Comparison of ENCODE assay signal across 20 cellular contexts in the genomic region with DNA sequence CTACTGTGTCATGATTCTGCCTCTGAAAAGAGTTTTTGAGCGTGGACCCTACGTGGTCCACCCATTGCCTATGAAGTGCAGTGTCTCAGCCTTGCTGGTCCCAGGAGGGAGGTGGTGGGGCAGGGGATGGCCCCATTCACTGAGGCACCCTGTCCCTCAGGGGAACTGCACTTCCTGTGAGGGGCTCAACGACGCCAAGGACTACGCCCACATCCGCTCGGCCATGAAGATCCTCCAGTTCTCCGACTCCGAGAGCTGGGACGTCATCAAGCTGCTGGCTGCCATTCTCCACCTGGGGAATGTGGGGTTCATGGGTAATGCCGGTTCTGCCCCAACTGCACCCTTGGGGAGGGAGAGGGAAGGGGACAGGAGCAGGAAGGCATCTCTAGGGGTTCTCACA. TPM values are rescaled to one million over a fixed set of nuclear protein-coding genes. Genes with fewer than 3 reads are reported as not detected.
DNase-seq lines count a peak whose midpoint lies in the region; ATAC-seq and TF ChIP-seq lines count a peak whose summit lies in the region.
"Had no signal": no experiment of that assay in that cellular context is flagged by ENCODE, and none has a peak within 500 bp of the region (broad histone marks: within the 10 kb centered on the region; RNA-seq: fewer than 3 reads in every experiment).

No MANE protein-coding gene starts in this region.

- no peak for TF ChIP-seq CTCF in natural killer cell (IDR thresholded peaks at IDR 0.05)
- no peak for TF ChIP-seq CTCF in chondrocyte (IDR thresholded peaks at IDR 0.05)
- no peak for TF ChIP-seq CTCF in left lung (IDR thresholded peaks at IDR 0.05)
- no peak for TF ChIP-seq CTCF in tibial artery (IDR thresholded peaks at IDR 0.05)

- H3K27me3 ChIP-seq in H7 (ENCODE audit: control insufficient read depth, insufficient read depth, low read length) = no peaks in the 10 kb centered on the region
- H3K27me3 ChIP-seq in left lung = no peaks in the 10 kb centered on the region
- H3K27me3 ChIP-seq in tibial artery = no peaks in the 10 kb centered on the region
- H3K27me3 ChIP-seq: brain microvascular endothelial cell had no signal

- peak; percentile 11 for DNase-seq in natural killer cell
- no peak for DNase-seq in natural killer cell treated with Interleukin-12 subunit alpha and Interleukin-12 subunit beta and Interleukin-15 and Interleukin-18, amount 100 ng/mL, for 72 hours (ENCODE audit: low spot score)
- peak; percentile 21 for DNase-seq in H7
- peak; percentile 79 for DNase-seq in chondrocyte (ENCODE audit: low spot score)
- DNase-seq in left lung = no peak
- no peak for DNase-seq in tibial artery
- DNase-seq in NCI-H187 (lab: John Stamatoyannopoulos, UW) = no peak
- DNase-seq: activated CD4-positive, alpha-beta T cell treated with anti-CD3 and anti-CD28 coated beads, Interleukin-2, amount 50 U/mL, for 48 hours; activated naive CD4-positive, alpha-beta T cell treated with anti-CD3 and anti-CD28 coated beads for 36 hours; brain microvascular endothelial cell; effector memory CD8-positive, alpha-beta T cell; foreskin fibroblast; H9; Kasumi-1; NCI-H187 treated with DMSO at 0.1 percent for 48 hours; NCI-H748 treated with DMSO at 0.1 percent for 48 hours; stimulated activated CD4-positive, alpha-beta T cell treated with anti-CD3 and anti-CD28 coated beads, Interleukin-12 subunit alpha, Interleukin-12 subunit beta, amount 100 ng/mL, for 4 hours had no signal

- no peaks in the 10 kb centered on the region for H3K36me3 Mint-ChIP-seq in natural killer cell
- H3K36me3 Mint-ChIP-seq in natural killer cell treated with Interleukin-12 subunit alpha and Interleukin-12 subunit beta and Interleukin-15 and Interleukin-18, amount 100 ng/mL, for 72 hours = no peaks in the 10 kb centered on the region
- H3K36me3 Mint-ChIP-seq in chondrocyte (ENCODE audit: low read depth) = no peaks in the 10 kb centered on the region

- H3K27ac ChIP-seq in left lung = no peak overlapping the region
- H3K27ac ChIP-seq in tibial artery = no peak overlapping the region
- H3K27ac ChIP-seq: brain microvascular endothelial cell, parathyroid adenoma, thoracic aorta had no signal

- H3K27me3 Mint-ChIP-seq in natural killer cell (ENCODE audit: low read depth in 2 of 2) (no peaks in the 10 kb centered on the region), chondrocyte (ENCODE audit: low read depth) (peaks cover 1% of the 10 kb centered on the region)
- peaks cover 4 to 14% of the 10 kb centered on the region in 2 donors for H3K27me3 Mint-ChIP-seq in natural killer cell treated with Interleukin-12 subunit alpha and Interleukin-12 subunit beta and Interleukin-15 and Interleukin-18, amount 100 ng/mL, for 72 hours

- peaks cover 6 to 24% of the 10 kb centered on the region in 2 donors for H3K4me1 Mint-ChIP-seq in natural killer cell
- peaks cover 7 to 8% of the 10 kb centered on the region in 2 donors for H3K4me1 Mint-ChIP-seq in natural killer cell treated with Interleukin-12 subunit alpha and Interleukin-12 subunit beta and Interleukin-15 and Interleukin-18, amount 100 ng/mL, for 72 hours (ENCODE audit: low read depth in 2 of 2)
- peaks cover 31% of the 10 kb centered on the region for H3K4me1 Mint-ChIP-seq in chondrocyte (ENCODE audit: low read depth)

- intact Hi-C loops in natural killer cell (cut with micrococcal nuclease) (no loop called here), left lung (cut with DNase I) (no loop called here), tibial artery (cut with DNase I; ENCODE audit: low total_unique reads) (no loop called here)

- H3K36me3 ChIP-seq in H7 (replicated peaks; ENCODE audit: control insufficient read depth, insufficient read depth, low read length) (no peaks in the 10 kb centered on the region), left lung (no peaks in the 10 kb centered on the region), tibial artery (no peaks in the 10 kb centered on the region)
- H3K36me3 ChIP-seq: brain microvascular endothelial cell, thoracic aorta had no signal

- peaks cover 0 to 7% of the 10 kb centered on the region in 2 donors for H3K4me1 ChIP-seq in left lung
- H3K4me1 ChIP-seq in tibial artery = peaks cover 0 to 18% (median 16%) of the 10 kb centered on the region in 4 donors
- H3K4me1 ChIP-seq: parathyroid adenoma had no signal

- H3K27ac Mint-ChIP-seq in natural killer cell = no peak overlapping the region
- no peak overlapping the region for H3K27ac Mint-ChIP-seq in natural killer cell treated with Interleukin-12 subunit alpha and Interleukin-12 subunit beta and Interleukin-15 and Interleukin-18, amount 100 ng/mL, for 72 hours
- H3K27ac Mint-ChIP-seq in chondrocyte (ENCODE audit: unreplicated experiment) = no peak overlapping the region
- H3K27ac Mint-ChIP-seq: activated naive CD4-positive, alpha-beta T cell treated with anti-CD3 and anti-CD28 coated beads for 36 hours; effector memory CD8-positive, alpha-beta T cell; H9 had no signal

- H3K9me3 Mint-ChIP-seq in natural killer cell = no peaks in the 10 kb centered on the region
- H3K9me3 Mint-ChIP-seq in natural killer cell treated with Interleukin-12 subunit alpha and Interleukin-12 subunit beta and Interleukin-15 and Interleukin-18, amount 100 ng/mL, for 72 hours = no peaks in the 10 kb centered on the region
- H3K9me3 Mint-ChIP-seq in chondrocyte (ENCODE audit: low read depth) = no peaks in the 10 kb centered on the region
- H3K9me3 Mint-ChIP-seq: activated naive CD4-positive, alpha-beta T cell treated with anti-CD3 and anti-CD28 coated beads for 36 hours; effector memory CD8-positive, alpha-beta T cell; H9 had no signal

- ATAC-seq in natural killer cell (no peak), left lung (no peak), GM19397 (IDR thresholded peaks at IDR 0.05; ENCODE audit: unreplicated experiment) (no peak)
- ATAC-seq in natural killer cell treated with Interleukin-12 subunit alpha and Interleukin-12 subunit beta and Interleukin-15 and Interleukin-18, amount 100 ng/mL, for 72 hours = no peak
- ATAC-seq: effector memory CD8-positive, alpha-beta T cell had no signal

- H3K4me3 Mint-ChIP-seq in natural killer cell = no peak overlapping the region
- no peak overlapping the region for H3K4me3 Mint-ChIP-seq in natural killer cell treated with Interleukin-12 subunit alpha and Interleukin-12 subunit beta and Interleukin-15 and Interleukin-18, amount 100 ng/mL, for 72 hours
- H3K4me3 Mint-ChIP-seq in chondrocyte (ENCODE audit: unreplicated experiment) = no peak overlapping the region
- H3K4me3 Mint-ChIP-seq: activated naive CD4-positive, alpha-beta T cell treated with anti-CD3 and anti-CD28 coated beads for 36 hours; effector memory CD8-positive, alpha-beta T cell; H9 had no signal

- no peak overlapping the region for H3K4me3 ChIP-seq in H7 (ENCODE audit: insufficient read depth, low read depth, low read length)
- H3K4me3 ChIP-seq in left lung = no peak overlapping the region
- H3K4me3 ChIP-seq in tibial artery = no peak overlapping the region
- H3K4me3 ChIP-seq: thoracic aorta had no signal

- no peaks in the 10 kb centered on the region for H3K9me3 ChIP-seq in left lung
- H3K9me3 ChIP-seq in tibial artery = no peaks in the 10 kb centered on the region
- H3K9me3 ChIP-seq: thoracic aorta had no signal

RNA-seq across cellular contexts. Expression of a gene that starts 42.5 kb away (rescaled TPM):
- total RNA-seq in natural killer cell (under 1 TPM; 0.14 to 0.45 (median 0.25) TPM), chondrocyte (0.02 to 0.31 TPM in 2 of 3 replicates, not detected in the other), left lung (1 to 10 TPM in 1 of 2 donors, under 1 TPM in 1; 0.61 to 2.4 TPM)
- total RNA-seq in natural killer cell treated with Interleukin-12 subunit alpha and Interleukin-12 subunit beta and Interleukin-15 and Interleukin-18, amount 100 ng/mL, for 72 hours = not detected
- not detected in 2 replicates for total RNA-seq in H7 (2014; rRNA removed; shearing (Covaris generic))
- total RNA-seq: H9 had no signal

RNA-seq across cellular contexts. Expression of a gene that starts 51.7 kb away (rescaled TPM):
- total RNA-seq in natural killer cell (10 to 100 TPM; 21.7 to 27.1 (median 23.9) TPM), chondrocyte (32.4 to 41.8 TPM (median 37.4 TPM) in 3 replicates), left lung (10 to 100 TPM; 37.2 to 37.5 TPM)
- 10 to 100 TPM; 45.3 to 49.5 TPM for total RNA-seq in natural killer cell treated with Interleukin-12 subunit alpha and Interleukin-12 subunit beta and Interleukin-15 and Interleukin-18, amount 100 ng/mL, for 72 hours
- 66.4 and 85.8 TPM in 2 replicates for total RNA-seq in H7 (2014; rRNA removed; shearing (Covaris generic))

Comparison
In these comparisons a context has a peak if more than half of its experiments do, and no peak if none do; other contexts are left out.
1. DNase-seq: peak in natural killer cell (single experiment), H7 (single experiment) and chondrocyte (single experiment); none in natural killer cell treated with Interleukin-12 subunit alpha and Interleukin-12 subunit beta and Interleukin-15 and Interleukin-18, amount 100 ng/mL, for 72 hours (single experiment), left lung (0 of 2), tibial artery (0 of 2) and NCI-H187 (0 of 2).